8 cellular contexts compared by ENCODE assay signal in the genomic region with DNA sequence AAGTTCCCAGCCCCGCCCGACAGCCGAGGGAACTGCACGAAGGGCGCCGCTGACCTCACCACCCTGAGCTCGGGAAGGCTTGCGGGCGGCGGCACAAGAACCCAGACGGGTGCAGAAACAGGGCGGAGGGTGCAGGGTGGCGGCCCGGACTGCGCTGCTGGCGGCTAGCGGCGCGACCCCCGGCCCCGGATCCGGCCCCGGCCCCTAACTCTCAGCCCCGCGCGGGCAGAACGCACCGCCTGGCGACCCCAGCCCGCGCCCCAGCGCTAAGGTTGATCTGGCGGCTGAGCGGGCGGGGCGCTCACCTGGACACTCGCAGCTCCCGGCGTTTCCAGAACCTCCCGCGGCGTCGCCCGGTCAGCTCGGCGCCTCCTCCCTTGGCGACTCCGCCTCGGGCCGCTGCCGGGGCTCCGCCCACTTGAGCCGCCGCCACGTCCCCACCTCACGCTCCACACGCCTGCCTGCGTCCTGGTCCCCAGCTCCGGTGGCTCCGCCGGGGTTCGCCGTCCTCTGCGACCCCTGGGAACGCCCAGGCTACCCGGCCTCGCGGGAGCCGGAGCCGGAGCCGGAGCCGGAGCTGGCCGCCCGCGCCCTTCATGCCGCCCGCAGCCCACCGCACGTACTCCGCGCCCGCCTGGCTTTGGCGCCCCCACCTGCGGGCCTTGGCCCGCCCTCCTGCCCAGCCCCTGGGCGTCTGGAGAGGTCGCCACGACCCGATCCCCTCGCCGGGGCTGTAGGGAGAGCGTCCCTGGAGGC. TPM values are rescaled to one million over a fixed set of nuclear protein-coding genes. Genes with fewer than 3 reads are reported as not detected.
A peak's percentile ranks its signal among the peaks of the same experiment; 100 is the strongest.
DNase-seq lines count a peak whose midpoint lies in the region; ATAC-seq and TF ChIP-seq lines count a peak whose summit lies in the region.

A gene (minus strand): TSS at position 369 of the 756 bp plus-strand sequence. CDS start 9,227 bp downstream, outside the sequence.

- intact Hi-C loops in Panc1 (cut with micrococcal nuclease; ENCODE audit: unreplicated experiment), result no loop called here
- intact Hi-C loops in Right ventricle myocardium inferior (cut with DNase I), result loop anchor here (5.0 kb wide), 1 partner anchor 35 kb away; no protein-coding TSS in a partner anchor

- BruUV-seq in Panc1 (replicated peaks; lab: Mats Ljungman, UMichigan), result no TSS peak

- peak; percentile 95 for ATAC-seq in GM19438 (IDR thresholded peaks at IDR 0.05; ENCODE audit: low read depth, unreplicated experiment)
- peak; percentile 74 for ATAC-seq in HG03469 (IDR thresholded peaks at IDR 0.05; ENCODE audit: unreplicated experiment)
- peak; percentile 97 for ATAC-seq in Panc1
- peak; percentile 85 for ATAC-seq in Right ventricle myocardium inferior

- CTCF ChIA-PET in Panc1 (lab: Charles Lee), result interaction anchor here (0.7 to 1.5 kb wide), 2 partner anchors 10 to 855 kb away, joined by 4 to 5 read pairs; no protein-coding TSS in a partner anchor

- H3K9ac ChIP-seq in adipocyte (ENCODE audit: low read length), result peak within 1 kb of the TSS; percentile 76

- H3K4me3 ChIP-seq in Panc1 (ENCODE audit: low read depth in 2 of 2, low read length in 2 of 2) (peak within 1 kb of the TSS; percentile 57 to 60), adipocyte (ENCODE audit: low read length) (peak within 1 kb of the TSS; percentile 79)

- in situ Hi-C loops in Caki2 (cut with HindIII; ENCODE audit: low pct_unique_long_range_greater_than_20kb, low sequenced_read_pairs) (no loop called here), Panc1 (cut with HindIII; ENCODE audit: low pct_unique_long_range_greater_than_20kb, low sequenced_read_pairs) (no loop called here)

- peak within 1 kb of the TSS; percentile 48; the same call in 1 of the 2 replicates for H3K27ac ChIP-seq in Panc1 (ENCODE audit: low read length)

- H3K4me1 ChIP-seq in Panc1 (ENCODE audit: control insufficient read depth, insufficient read depth, low read length) (no peaks in the 10 kb centered on the region), adipocyte (ENCODE audit: control insufficient read depth, insufficient read depth, low read length) (peaks cover 34% of the 10 kb centered on the region)

- H3K36me3 ChIP-seq in Panc1 (ENCODE audit: control insufficient read depth, insufficient read depth, low read length) (no peaks in the 10 kb centered on the region), adipocyte (ENCODE audit: control insufficient read depth, insufficient read depth, low read length, severe bottlenecking) (no peaks in the 10 kb centered on the region)

- H3K9me3 ChIP-seq in Panc1 (ENCODE audit: control insufficient read depth, insufficient read depth, low read depth, low read length) (no peaks in the 10 kb centered on the region), adipocyte (ENCODE audit: control insufficient read depth, low read length) (no peaks in the 10 kb centered on the region)

- POLR2A ChIA-PET in Panc1 (lab: Charles Lee), result no interaction called here

- TF ChIP-seq CTCF in Panc1 (IDR thresholded peaks at IDR 0.05), result no peak; the same call in 1 of the 2 replicates

- peak; percentile 82 for DNase-seq in Caki2 (ENCODE audit: low read depth)
- DNase-seq in Panc1 (ENCODE audit: low read depth, low spot score), result peak; percentile 8
- peak; percentile 89 for DNase-seq in adipocyte (ENCODE audit: low read depth)
- peak; percentile 89 for DNase-seq in Right ventricle myocardium inferior (ENCODE audit: missing footprints)
- peak in 42 of 56 donors; percentile 6 to 83 (median 38) for DNase-seq in nucleus accumbens (lab: John Stamatoyannopoulos, UW)
- peak; percentile 88 for DNase-seq in ureter (ENCODE audit: low spot score)

- H3K27me3 ChIP-seq in Panc1 (ENCODE audit: control insufficient read depth, insufficient read depth, low read length), result no peaks in the 10 kb centered on the region
- peaks cover 6% of the 10 kb centered on the region for H3K27me3 ChIP-seq in adipocyte (replicated peaks; ENCODE audit: control insufficient read depth, insufficient read depth, low read length)

RNA-seq across cellular contexts. Expression of the gene that starts here (rescaled TPM):
- total RNA-seq in Caki2 (2014; rRNA removed; shearing (Covaris generic); ENCODE audit: low replicate concordance), result 64.2 and 71.1 TPM in 2 replicates
- 25.1 TPM for total RNA-seq in Panc1 (2021; ENCODE audit: unreplicated experiment)
- polyA plus RNA-seq in Panc1 (2012; ENCODE audit: insufficient read length), result 40.6 TPM
- total RNA-seq in Right ventricle myocardium inferior, result 88.7 TPM
- 39.7 TPM for total RNA-seq in ureter

Comparison
In these comparisons a context has a peak if more than half of its experiments do, and no peak if none do; other contexts are left out.
1. Peak in every context shown above with its lines: DNase-seq, ATAC-seq, H3K4me3 ChIP-seq and H3K27ac ChIP-seq.
2. DNase-seq: peak in every context shown above with its lines; median percentile 89 in adipocyte; 89 in Right ventricle myocardium inferior; 88 in ureter; 82 in Caki2; 38 in nucleus accumbens; 8 in Panc1.